Comparison of ENCODE assay signal across 17 cellular contexts in the genomic region with DNA sequence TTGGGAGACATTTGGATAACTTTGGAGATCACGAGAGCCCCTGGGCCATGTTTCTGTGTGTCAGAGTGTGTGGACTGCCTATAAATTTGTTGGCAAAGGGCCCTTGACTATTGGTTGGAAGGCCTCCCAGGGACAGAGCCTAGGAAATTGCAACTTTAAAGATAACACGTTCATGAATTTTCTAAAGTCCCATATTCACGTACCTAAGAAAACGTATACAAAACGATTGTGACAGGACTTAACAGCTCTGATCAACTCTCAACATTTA.
"Had no signal": no experiment of that assay in that cellular context is flagged by ENCODE, and none has a peak within 500 bp of the region (broad histone marks: within the 10 kb centered on the region; RNA-seq: fewer than 3 reads in every experiment).

No MANE protein-coding gene starts in this region.

- H3K27me3 Mint-ChIP-seq: activated CD4-positive, alpha-beta T cell treated with anti-CD3 and anti-CD28 coated beads, Interleukin-2, amount 10 ng/mL, durations not matched to agents 7 days and 5 days had no signal

- H3K4me1 ChIP-seq: breast epithelium, heart left ventricle, transverse colon had no signal

- ATAC-seq: heart left ventricle, left lobe of liver had no signal

- H3K27ac ChIP-seq: breast epithelium, dorsolateral prefrontal cortex, esophagus muscularis mucosa, transverse colon had no signal

- H3K36me3 ChIP-seq: breast epithelium had no signal

- DNase-seq: activated CD4-positive, alpha-beta T cell treated with anti-CD3 and anti-CD28 coated beads, Interleukin-2, amount 10 ng/mL, durations not matched to agents 7 days and 5 days; activated CD4-positive, CD25-positive, alpha-beta regulatory T cell; activated CD8-positive, alpha-beta memory T cell treated with anti-CD3 and anti-CD28 coated beads for 24 hours; activated naive CD4-positive, alpha-beta T cell treated with anti-CD3 and anti-CD28 coated beads, Interleukin-2, amount 50 U/mL, for 16 hours; dorsolateral prefrontal cortex; foreskin melanocyte; heart left ventricle; mesendoderm; retina; T-helper 2 cell; transverse colon had no signal

- H3K4me3 ChIP-seq: breast epithelium, dorsolateral prefrontal cortex, esophagus muscularis mucosa, heart left ventricle, skin epidermis, transverse colon had no signal

- H3K9me3 ChIP-seq: breast epithelium, esophagus muscularis mucosa, heart left ventricle, transverse colon had no signal

- H3K27ac Mint-ChIP-seq: activated CD4-positive, alpha-beta T cell treated with anti-CD3 and anti-CD28 coated beads, Interleukin-2, amount 10 ng/mL, durations not matched to agents 7 days and 5 days; stimulated activated effector memory CD8-positive, alpha-beta T cell treated with anti-CD3 and anti-CD28 coated beads, Interleukin-12 subunit alpha, Interleukin-12 subunit beta, amount 100 ng/mL, for 72 hours had no signal

- H3K4me3 Mint-ChIP-seq: activated CD4-positive, alpha-beta T cell treated with anti-CD3 and anti-CD28 coated beads, Interleukin-2, amount 10 ng/mL, durations not matched to agents 7 days and 5 days; neural crest cell; stimulated activated effector memory CD8-positive, alpha-beta T cell treated with anti-CD3 and anti-CD28 coated beads, Interleukin-12 subunit alpha, Interleukin-12 subunit beta, amount 100 ng/mL, for 72 hours had no signal

- H3K27me3 ChIP-seq: breast epithelium, dorsolateral prefrontal cortex, esophagus muscularis mucosa, heart left ventricle, transverse colon had no signal
